In genomic region chr6:100948381-100949133, GRCh38 we compare ENCODE assay signal across 1 cellular context.
TF ChIP-seq lines count a peak whose summit lies in the region.

No MANE protein-coding gene starts in this region.

TF ChIP-seq in HepG2, 621 proteins besides CTCF, POLR2A, EP300 and RAD21 (continued from another document and continues in another):
- TF ChIP-seq THAP9 (CRISPR knock-in tag; IDR thresholded peaks at IDR 0.05; ENCODE audit: borderline replicate concordance) = no peak
- TF ChIP-seq EHMT2 (IDR thresholded peaks at IDR 0.05; ENCODE audit: borderline replicate concordance, low read depth, low read length) = no peak
- no peak for TF ChIP-seq GATAD1 (CRISPR knock-in tag; IDR thresholded peaks at IDR 0.05)
- no peak for TF ChIP-seq MLXIP (CRISPR knock-in tag; IDR thresholded peaks at IDR 0.05; ENCODE audit: borderline replicate concordance)
- TF ChIP-seq IKZF4 (CRISPR knock-in tag; IDR thresholded peaks at IDR 0.05; ENCODE audit: borderline replicate concordance, low read depth, not compliant biosample characterization) = no peak
- TF ChIP-seq MTF1 (CRISPR knock-in tag; IDR thresholded peaks at IDR 0.05) = no peak
- TF ChIP-seq ZHX2 (IDR thresholded peaks at IDR 0.05; ENCODE audit: low read depth) = no peak
- no peak for TF ChIP-seq ZHX2 (CRISPR knock-in tag; IDR thresholded peaks at IDR 0.05; ENCODE audit: borderline replicate concordance)
- TF ChIP-seq ZNF646 (CRISPR knock-in tag; IDR thresholded peaks at IDR 0.05) = no peak
- TF ChIP-seq ZBTB7A (CRISPR knock-in tag; IDR thresholded peaks at IDR 0.05) = no peak
- no peak for TF ChIP-seq ASH2L (IDR thresholded peaks at IDR 0.05; ENCODE audit: insufficient read length, low read depth, low read length)
- no peak for TF ChIP-seq ZNF503 (CRISPR knock-in tag; IDR thresholded peaks at IDR 0.05)
- TF ChIP-seq MEIS1 (CRISPR knock-in tag; IDR thresholded peaks at IDR 0.05; ENCODE audit: borderline replicate concordance) = no peak
- no peak for TF ChIP-seq GATA4 (IDR thresholded peaks at IDR 0.05; ENCODE audit: borderline replicate concordance, low read depth)
- no peak for TF ChIP-seq ZNF430 (CRISPR knock-in tag; IDR thresholded peaks at IDR 0.05)
- no peak for TF ChIP-seq ZNF766 (CRISPR knock-in tag; IDR thresholded peaks at IDR 0.05; ENCODE audit: borderline replicate concordance)
- TF ChIP-seq RBM39 (IDR thresholded peaks at IDR 0.05; ENCODE audit: low read depth, low read length, poor library complexity, severe bottlenecking) = no peak
- TF ChIP-seq RFXANK (CRISPR knock-in tag; IDR thresholded peaks at IDR 0.05) = no peak
- TF ChIP-seq NR2F2 (IDR thresholded peaks at IDR 0.05; ENCODE audit: borderline replicate concordance, low read depth) = peak; percentile 95
- TF ChIP-seq KAT2B (IDR thresholded peaks at IDR 0.05; ENCODE audit: borderline replicate concordance, low read depth, low read length) = no peak
- no peak for TF ChIP-seq POLR2AphosphoS2 (IDR thresholded peaks at IDR 0.05; ENCODE audit: low read depth, low read length)
- no peak for TF ChIP-seq ZEB1 (IDR thresholded peaks at IDR 0.05; ENCODE audit: insufficient replicate concordance, low read depth)
- peak; percentile 54; the same call in 1 of the 2 replicates for TF ChIP-seq PITX1 (CRISPR knock-in tag; IDR thresholded peaks at IDR 0.05)
- no peak for TF ChIP-seq NFKB2 (CRISPR knock-in tag; IDR thresholded peaks at IDR 0.05; ENCODE audit: borderline replicate concordance)
